16 cellular contexts compared by ENCODE assay signal in genomic region chr1:89671775-89672488, GRCh38. TPM values are rescaled to one million over a fixed set of nuclear protein-coding genes. Genes with fewer than 3 reads are reported as not detected.
DNase-seq lines count a peak whose midpoint lies in the region; ATAC-seq and TF ChIP-seq lines count a peak whose summit lies in the region.
"Had no signal": no experiment of that assay in that cellular context is flagged by ENCODE, and none has a peak within 500 bp of the region (broad histone marks: within the 10 kb centered on the region; RNA-seq: fewer than 3 reads in every experiment).

No MANE protein-coding gene starts in this region.

- H3K27ac ChIP-seq in A673 (ENCODE audit: low read depth, low read length, poor library complexity, severe bottlenecking) (no peak overlapping the region), SJSA1 (peak overlapping the region; percentile 25)
- H3K27ac ChIP-seq: esophagus squamous epithelium, stomach, VCaP had no signal

- DNase-seq in A673 (ENCODE audit: low spot score): peak; percentile 19
- DNase-seq in EL: peak; percentile 45
- DNase-seq in SJSA1 (ENCODE audit: low read depth in 1 of 2, low spot score in 2 of 2): peak in 1 of 2 experiments; percentile 57
- no peak for DNase-seq in NAMALWA (ENCODE audit: low spot score)
- DNase-seq in Kasumi-1 (lab: John Stamatoyannopoulos, UW): no peak
- no peak for DNase-seq in H7
- DNase-seq: C1 segment of cervical spinal cord; esophagus squamous epithelium; NCI-H1048; NCI-H510A; stimulated activated CD4-positive, alpha-beta T cell treated with anti-CD3 and anti-CD28 coated beads, Interleukin-4, amount 100 ng/mL, for 1 hour; stomach had no signal

- H3K27me3 ChIP-seq in A673 (replicated peaks; ENCODE audit: insufficient read depth, low read depth, low read length, poor library complexity) (no peaks in the 10 kb centered on the region), SJSA1 (replicated peaks) (0 out of 2 replicates have a peak, but pooled peaks cover 3% of the 10 kb centered on the region), H7 (ENCODE audit: control insufficient read depth, insufficient read depth, low read length) (no peaks in the 10 kb centered on the region)
- H3K27me3 ChIP-seq: esophagus squamous epithelium, stomach had no signal

- CTCF ChIA-PET in A673 (lab: Charles Lee): no interaction called here

- H3K4me1 ChIP-seq in A673 (ENCODE audit: insufficient read depth, low read length, poor library complexity, severe bottlenecking) (no peaks in the 10 kb centered on the region), SJSA1 (replicated peaks) (peaks cover 22% of the 10 kb centered on the region)

- no TSS peak for BruUV-seq in A673 (replicated peaks; lab: Mats Ljungman, UMichigan)

- POLR2A ChIA-PET in A673 (lab: Charles Lee; ENCODE audit: low non-redundant PET): no interaction called here

- intact Hi-C loops in A673 (cut with micrococcal nuclease; ENCODE audit: unreplicated experiment): no loop called here

- H3K4me3 ChIP-seq in A673 (ENCODE audit: low read depth, low read length, poor library complexity, severe bottlenecking): no peak overlapping the region
- H3K4me3 ChIP-seq in SJSA1: no peak overlapping the region
- H3K4me3 ChIP-seq in H7 (ENCODE audit: insufficient read depth, low read depth, low read length): no peak overlapping the region
- H3K4me3 ChIP-seq: esophagus squamous epithelium, stomach had no signal

- H3K36me3 ChIP-seq in A673 (ENCODE audit: insufficient read depth, low read length, poor library complexity, severe bottlenecking) (no peaks in the 10 kb centered on the region), SJSA1 (no peaks in the 10 kb centered on the region), H7 (replicated peaks; ENCODE audit: control insufficient read depth, insufficient read depth, low read length) (no peaks in the 10 kb centered on the region)
- H3K36me3 ChIP-seq: esophagus squamous epithelium, stomach had no signal

- peak; percentile 94 for ATAC-seq in esophagus mucosa
- ATAC-seq in GM21515 (IDR thresholded peaks at IDR 0.05; ENCODE audit: unreplicated experiment): no peak
- ATAC-seq: Right ventricle myocardium inferior had no signal

- TF ChIP-seq CTCF in A673 (conservative IDR thresholded peaks at IDR 0.05; ENCODE audit: low read depth, low read length): no peak

- H3K9me3 ChIP-seq in A673 (ENCODE audit: low read depth, low read length, poor library complexity, severe bottlenecking) (no peaks in the 10 kb centered on the region), SJSA1 (replicated peaks) (no peaks in the 10 kb centered on the region)
- H3K9me3 ChIP-seq: esophagus squamous epithelium, stomach had no signal

RNA-seq across cellular contexts. Expression of gene LRRC8C, which starts 39.0 kb away (rescaled TPM):
- total RNA-seq in A673 (2021) (5.6 and 6.9 TPM in 2 replicates), esophagus mucosa (1.8 TPM)
- total RNA-seq in SJSA1 (2014; rRNA removed; shearing (Covaris generic)): 11.1 and 16.0 TPM in 2 replicates
- 1.2 and 1.3 TPM in 2 replicates for total RNA-seq in H7 (2014; rRNA removed; shearing (Covaris generic))

Comparison
In these comparisons a context has a peak if more than half of its experiments do, and no peak if none do; other contexts are left out.
1. DNase-seq: peak in A673 (single experiment) and EL (single experiment); none in NAMALWA (single experiment), Kasumi-1 (0 of 2) and H7 (single experiment).